ENCODE assay signal across 2 cellular contexts in the genomic region with DNA sequence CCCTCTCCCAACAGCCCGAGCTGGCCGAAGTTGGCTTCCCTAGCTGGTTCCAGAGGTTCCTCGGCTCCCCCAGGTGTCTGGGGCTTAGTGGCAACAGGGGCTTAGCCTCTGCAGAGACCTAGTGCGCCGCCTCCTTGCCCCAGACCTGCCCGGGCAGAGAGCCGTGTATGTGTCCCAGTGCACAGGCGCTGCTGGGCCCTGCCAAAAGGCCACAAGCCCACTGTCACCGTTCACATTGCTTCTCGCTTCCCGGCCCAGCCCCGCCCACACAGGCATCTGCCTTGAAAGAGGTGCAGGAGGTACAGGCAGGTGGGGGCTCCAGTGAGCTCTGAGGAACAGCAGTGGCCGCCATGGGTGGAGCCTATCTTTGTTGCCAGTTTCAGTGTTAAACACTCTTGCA.
TF ChIP-seq lines count a peak whose summit lies in the region.

No MANE protein-coding gene starts in this region.

TF ChIP-seq in H1, 55 proteins besides CTCF, POLR2A, EP300 and RAD21:
- TF ChIP-seq SUZ12 (IDR thresholded peaks at IDR 0.05; ENCODE audit: low read length) = no peak

TF ChIP-seq in HepG2, 621 proteins besides CTCF, POLR2A, EP300 and RAD21:
- TF ChIP-seq DR1 (CRISPR knock-in tag; IDR thresholded peaks at IDR 0.05) = no peak
